ENCODE assay signal across 8 cellular contexts in the genomic region with DNA sequence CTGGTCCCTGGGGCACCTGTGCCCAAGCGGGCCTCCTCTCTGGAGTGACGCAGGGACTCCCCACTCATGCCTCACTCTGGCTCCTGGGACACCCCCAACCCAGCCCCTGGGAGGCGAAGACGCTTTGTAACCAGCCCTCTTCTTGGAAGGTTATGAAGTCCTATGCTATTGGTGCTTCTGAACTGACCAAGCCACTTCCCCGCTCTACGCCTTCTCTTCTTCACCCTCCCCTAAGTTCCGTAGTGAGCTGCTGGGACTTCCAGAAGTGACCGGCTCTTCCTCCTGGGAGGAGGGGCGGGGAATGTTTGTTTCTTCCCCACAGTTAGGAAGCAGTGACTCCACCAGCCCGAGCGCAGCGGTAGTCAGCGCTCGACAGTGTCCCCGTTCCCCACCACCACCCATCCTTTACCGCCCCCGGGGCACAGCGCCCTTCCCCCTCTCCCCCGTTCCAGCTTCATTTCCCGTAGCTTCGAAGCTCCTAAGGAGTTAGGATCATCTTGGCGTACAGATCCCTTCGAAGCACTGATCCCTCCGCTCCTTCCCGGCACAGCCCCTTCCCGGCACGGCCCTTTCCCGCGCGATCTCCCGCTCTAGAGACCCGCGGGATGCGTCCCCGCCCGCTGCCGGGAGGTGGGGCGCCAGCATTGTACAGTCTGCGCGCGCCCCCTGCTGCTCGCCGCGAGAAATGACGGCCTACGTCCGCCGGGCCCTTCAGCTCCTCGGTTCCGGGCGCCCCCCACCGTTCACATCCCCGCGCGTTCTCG. TPM values are rescaled to one million over a fixed set of nuclear protein-coding genes. Genes with fewer than 3 reads are reported as not detected.
DNase-seq lines count a peak whose midpoint lies in the region; ATAC-seq, FAIRE-seq and TF ChIP-seq lines count a peak whose summit lies in the region.

No MANE protein-coding gene starts in this region.

- peak; percentile 94 for DNase-seq in GM12892 (ENCODE audit: insufficient read length)
- DNase-seq in NCI-H1417 treated with DMSO at 0.1 percent for 48 hours (lab: John Stamatoyannopoulos, UW), result peak; percentile 68
- peak in 55 of 56 donors; percentile 5 to 93 (median 71) for DNase-seq in amygdala (lab: John Stamatoyannopoulos, UW)
- peak; percentile 93 to 98 (median 96) for DNase-seq in right cardiac atrium
- peak; percentile 80 for DNase-seq in putamen (ENCODE audit: low spot score)
- peak; percentile 89 to 91 for DNase-seq in uterus

- peak; percentile 77 for ATAC-seq in HG02840 (IDR thresholded peaks at IDR 0.05; ENCODE audit: low FRiP score, unreplicated experiment)
- ATAC-seq in right cardiac atrium, result peak; percentile 91 to 94

- H3K27ac ChIP-seq in right cardiac atrium (ENCODE audit: low read length) (peak overlapping the region; percentile 13), uterus (peak overlapping the region; percentile 62 to 72)

- peak; percentile 99 for TF ChIP-seq CTCF in uterus (IDR thresholded peaks at IDR 0.05)

- H3K36me3 Mint-ChIP-seq in T-helper 1 cell treated with Interleukin-12 subunit alpha and Interleukin-12 subunit beta and Interleukin-4 antibody, amounts not matched to agents 30 μg/mL and 1 μg/mL, for 36 hours (ENCODE audit: low read depth), result peaks cover 2% of the 10 kb centered on the region

- H3K9me3 ChIP-seq in right cardiac atrium (ENCODE audit: control insufficient read depth, low read length) (no peaks in the 10 kb centered on the region), uterus (no peaks in the 10 kb centered on the region)

- H3K4me3 ChIP-seq in right cardiac atrium (ENCODE audit: low read length), result peak overlapping the region; percentile 65
- peak overlapping the region; percentile 42 to 47 for H3K4me3 ChIP-seq in uterus

- H3K4me1 Mint-ChIP-seq in T-helper 1 cell treated with Interleukin-12 subunit alpha and Interleukin-12 subunit beta and Interleukin-4 antibody, amounts not matched to agents 30 μg/mL and 1 μg/mL, for 36 hours (ENCODE audit: low read depth), result peaks cover 16% of the 10 kb centered on the region

- no peak overlapping the region for H3K27ac Mint-ChIP-seq in T-helper 1 cell treated with Interleukin-12 subunit alpha and Interleukin-12 subunit beta and Interleukin-4 antibody, amounts not matched to agents 30 μg/mL and 1 μg/mL, for 36 hours

- H3K4me3 Mint-ChIP-seq in T-helper 1 cell treated with Interleukin-12 subunit alpha and Interleukin-12 subunit beta and Interleukin-4 antibody, amounts not matched to agents 30 μg/mL and 1 μg/mL, for 36 hours, result peak overlapping the region; percentile 84

- FAIRE-seq in GM12892 (lab: Jason Lieb, UNC), result peak; percentile 76

- H3K36me3 ChIP-seq in uterus, result no peaks in the 10 kb centered on the region

- intact Hi-C loops in right cardiac atrium (cut with DNase I) (loop anchor here in 2 of 4 donors (5.0 kb wide), 2 partner anchors 185 to 285 kb away; no protein-coding TSS in a partner anchor), uterus (cut with DNase I; ENCODE audit: low total_unique reads) (loop anchor here (5.0 kb wide), 2 partner anchors 90 to 185 kb away; no protein-coding TSS in a partner anchor)

- no peak for TF ChIP-seq POLR2A in GM12892 (IDR thresholded peaks at IDR 0.05; ENCODE audit: low read depth, low read length)
- peak; percentile 19 to 22 for TF ChIP-seq POLR2A in uterus (IDR thresholded peaks at IDR 0.05)

- H3K27me3 ChIP-seq in right cardiac atrium (ENCODE audit: control insufficient read depth, insufficient read depth), result no peaks in the 10 kb centered on the region
- H3K27me3 ChIP-seq in uterus, result peaks cover 0 to 12% of the 10 kb centered on the region in 2 donors

- WGBS in right cardiac atrium, result under 1% methylated on average over 56 of the region's 56 CpGs

- H3K27me3 Mint-ChIP-seq in T-helper 1 cell treated with Interleukin-12 subunit alpha and Interleukin-12 subunit beta and Interleukin-4 antibody, amounts not matched to agents 30 μg/mL and 1 μg/mL, for 36 hours (ENCODE audit: low read depth), result peaks cover 68% of the 10 kb centered on the region

- no peaks in the 10 kb centered on the region for H3K9me3 Mint-ChIP-seq in T-helper 1 cell treated with Interleukin-12 subunit alpha and Interleukin-12 subunit beta and Interleukin-4 antibody, amounts not matched to agents 30 μg/mL and 1 μg/mL, for 36 hours

- H3K4me1 ChIP-seq in right cardiac atrium (ENCODE audit: control insufficient read depth, insufficient read depth, low read length) (peaks cover 2% of the 10 kb centered on the region), uterus (peaks cover 0 to 11% of the 10 kb centered on the region in 2 donors)

RNA-seq across cellular contexts. Expression of gene NOTO, which starts 25.3 kb away (rescaled TPM):
- polyA plus RNA-seq in GM12892 (2012; ENCODE audit: missing spikeins), result not detected
- total RNA-seq in right cardiac atrium, result not detected
- not detected for polyA plus RNA-seq in right cardiac atrium
- not detected for total RNA-seq in uterus

RNA-seq across cellular contexts. Expression of gene SMYD5, which starts 37.0 kb away (rescaled TPM):
- polyA plus RNA-seq in GM12892 (2012; ENCODE audit: missing spikeins), result 26.9 TPM
- 10 to 100 TPM; 13.3 to 15.3 (median 14.1) TPM for total RNA-seq in right cardiac atrium
- 12.9 TPM for polyA plus RNA-seq in right cardiac atrium
- 10 to 100 TPM in 3 of 4 donors, 1 to 10 TPM in 1; 5.9 to 31.1 (median 22.7) TPM for total RNA-seq in uterus

RNA-seq across cellular contexts. Expression of gene PRADC1, which starts 56.0 kb away (rescaled TPM):
- polyA plus RNA-seq in GM12892 (2012; ENCODE audit: missing spikeins), result 9.5 TPM
- total RNA-seq in right cardiac atrium, result 10 to 100 TPM; 73.7 to 91.3 (median 82.5) TPM
- polyA plus RNA-seq in right cardiac atrium, result 134 TPM
- total RNA-seq in uterus, result 10 to 100 TPM in 2 of 4 donors, 1 to 10 TPM in 2; 2.3 to 11.8 (median 9.8) TPM

RNA-seq across cellular contexts. Expression of gene CCT7, which starts 57.0 kb away (rescaled TPM):
- polyA plus RNA-seq in GM12892 (2012; ENCODE audit: missing spikeins), result 400 TPM
- 100 to 1,000 TPM; 190 to 226 (median 213) TPM for total RNA-seq in right cardiac atrium
- polyA plus RNA-seq in right cardiac atrium, result 210 TPM
- 100 to 1,000 TPM; 118 to 269 (median 188) TPM for total RNA-seq in uterus

Comparison
In these comparisons a context has a peak if more than half of its experiments do, and no peak if none do; other contexts are left out.
1. Peak in every context shown above with its lines: DNase-seq, ATAC-seq, H3K4me3 ChIP-seq and H3K27ac ChIP-seq.
2. RNA of gene PRADC1, which starts 56.0 kb away (total RNA-seq): 73.7 to 91.3 TPM in right cardiac atrium; 2.3 to 11.8 TPM in uterus; every median in the first group is over 4 times any median in the second.